In the genomic region with DNA sequence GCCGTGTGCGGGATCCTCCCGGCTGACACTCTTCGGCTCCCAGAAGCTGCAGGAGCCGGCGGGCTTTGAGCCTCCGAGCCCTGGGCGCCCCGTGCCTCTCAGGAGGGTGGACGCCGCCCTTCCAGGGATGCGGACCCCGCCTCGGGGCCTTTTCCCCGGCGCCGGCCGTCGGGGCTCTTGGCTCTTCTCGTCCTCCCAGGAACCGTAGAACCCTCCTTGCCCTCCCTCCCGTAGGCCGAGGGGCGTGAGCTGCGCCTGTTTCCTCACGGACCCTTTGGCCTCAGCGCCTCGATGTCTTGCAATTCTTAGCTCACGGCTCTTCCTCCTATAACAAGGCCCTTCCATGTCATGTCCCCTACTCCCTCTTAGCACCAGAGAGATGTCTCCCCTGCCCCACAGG, we compare ENCODE assay signal across 8 cellular contexts. TPM values are rescaled to one million over a fixed set of nuclear protein-coding genes. Genes with fewer than 3 reads are reported as not detected.
A peak's percentile ranks its signal among the peaks of the same experiment; 100 is the strongest.
DNase-seq lines count a peak whose midpoint lies in the region; ATAC-seq, FAIRE-seq and TF ChIP-seq lines count a peak whose summit lies in the region.
"Not testable (repeated sequence)": the region's sequence is repeated elsewhere in the genome, so short reads cannot be mapped to it uniquely, and the experiment has no call there.
"Had no signal": no experiment of that assay in that cellular context is flagged by ENCODE, and none has a peak within 500 bp of the region (broad histone marks: within the 10 kb centered on the region; RNA-seq: fewer than 3 reads in every experiment).

No MANE protein-coding gene starts in this region.

- not testable (repeated sequence) for H3K23ac ChIP-seq in H1 (ENCODE audit: insufficient read length)

- not testable (repeated sequence) for H4K20me1 ChIP-seq in GM23338 (replicated peaks; ENCODE audit: insufficient read depth); astrocyte (ENCODE audit: insufficient read depth, low read length); H1 (replicated peaks in 1 of 2; ENCODE audit: control insufficient read depth in 1 of 2, insufficient read depth in 2 of 2, low read length in 2 of 2)

- H3K9me2 ChIP-seq in GM23338 (ENCODE audit: insufficient read depth): not testable (repeated sequence)

- not testable (repeated sequence) for H3K56ac ChIP-seq in H1 (replicated peaks; ENCODE audit: insufficient read length, low read depth, low read length)

- H2BK15ac ChIP-seq in H1 (ENCODE audit: low read length): not testable (repeated sequence)

- not testable (repeated sequence) for TF ChIP-seq CTCF in GM23338 (conservative IDR thresholded peaks at IDR 0.05; ENCODE audit: low read depth in 2 of 2); astrocyte (IDR thresholded peaks at IDR 0.05; ENCODE audit: insufficient read depth, low read depth, low read length); H1 (IDR thresholded peaks at IDR 0.05; ENCODE audit: control extremely low read depth in 1 of 3, insufficient read depth in 1 of 3, low read depth in 1 of 3, low read length in 3 of 3); nephron (IDR thresholded peaks at IDR 0.05; ENCODE audit: unreplicated experiment in 3 of 3)

- H3K9me3 ChIP-seq in HUES64 (ENCODE audit: insufficient read depth, low read depth, low read length); astrocyte (ENCODE audit: insufficient read depth, low read depth, low read length); H1 (ENCODE audit: insufficient read depth in 2 of 2, low read depth in 1 of 2, low read length in 1 of 2): not testable (repeated sequence)

- not testable (repeated sequence) for H2BK12ac ChIP-seq in H1 (ENCODE audit: low read depth, low read length)

- not testable (repeated sequence) for TF ChIP-seq RAD21 in H1 (IDR thresholded peaks at IDR 0.05 in 1 of 2, conservative IDR thresholded peaks at IDR 0.05 in 1 of 2; ENCODE audit: low read depth in 2 of 2, low read length in 2 of 2)

- not testable (repeated sequence) for H3K4me1 ChIP-seq in GM23338 (ENCODE audit: insufficient read depth); HUES64 (ENCODE audit: insufficient read depth, low read length); astrocyte (ENCODE audit: insufficient read depth, low read length); H1 (replicated peaks in 1 of 4; ENCODE audit: control insufficient read depth in 3 of 4, insufficient read depth in 4 of 4, low read length in 3 of 4)

- H3K4me2 ChIP-seq in GM23338: peak overlapping the region; percentile 74; the same call in 1 of the 2 replicates
- not testable (repeated sequence) for H3K4me2 ChIP-seq in astrocyte (ENCODE audit: low read length)
- peak overlapping the region; percentile 32 to 50 for H3K4me2 ChIP-seq in H1 (ENCODE audit: insufficient read depth in 1 of 2, low read depth in 2 of 2, low read length in 2 of 2)

- not testable (repeated sequence) for H3K4ac ChIP-seq in H1 (replicated peaks; ENCODE audit: insufficient read length, low read depth, low read length)

- not testable (repeated sequence) for H3K27ac Mint-ChIP-seq in GM23338; astrocyte (ENCODE audit: unreplicated experiment); nephron

- peak overlapping the region; percentile 88 for H3K4me3 Mint-ChIP-seq in GM23338
- peak overlapping the region; percentile 78 for H3K4me3 Mint-ChIP-seq in astrocyte (ENCODE audit: unreplicated experiment)
- H3K4me3 Mint-ChIP-seq in nephron: peak overlapping the region; percentile 64 to 73 (median 68)

- CTCF ChIA-PET in H1 (lab: Charles Lee; ENCODE audit: partially characterized antibody): interaction anchor here (1.9 kb wide), 1 partner anchor 10 kb away, joined by 7 read pairs; no protein-coding TSS in a partner anchor

- H3K23me2 ChIP-seq in H1 (ENCODE audit: low read depth, low read length): not testable (repeated sequence)

- H3K9ac ChIP-seq in HUES64 (ENCODE audit: low read depth, low read length); astrocyte (ENCODE audit: low read length); H1 (replicated peaks in 1 of 4; ENCODE audit: extremely low read depth in 1 of 4, low read depth in 3 of 4, low read length in 3 of 4): not testable (repeated sequence)

- H2AK5ac ChIP-seq in H1 (ENCODE audit: low read depth, low read length): not testable (repeated sequence)

- not testable (repeated sequence) for H3K36me3 ChIP-seq in GM23338 (ENCODE audit: insufficient read depth); HUES64 (ENCODE audit: insufficient read depth, low read length); astrocyte (ENCODE audit: insufficient read depth, low read length); H1 (ENCODE audit: control insufficient read depth in 2 of 4, insufficient read depth in 4 of 4, low read length in 3 of 4)

- DNase-seq in GM23338 (ENCODE audit: low spot score) (peak; percentile 76), retina (peak; percentile 15)
- not testable (repeated sequence) for DNase-seq in astrocyte (ENCODE audit: low read depth); H1 (ENCODE audit: low read depth in 1 of 2, low spot score in 2 of 2)

- H3K79me2 ChIP-seq in GM23338 (replicated peaks; ENCODE audit: insufficient read depth); astrocyte (ENCODE audit: insufficient read depth, low read length); H1 (ENCODE audit: control insufficient read depth in 1 of 2, insufficient read depth in 2 of 2, low read length in 2 of 2): not testable (repeated sequence)

- H4K5ac ChIP-seq in H1 (ENCODE audit: insufficient read length, low read depth, low read length): not testable (repeated sequence)

- TF ChIP-seq POLR2A in H1 (IDR thresholded peaks at IDR 0.05; ENCODE audit: control extremely low read depth in 1 of 2, low read depth in 2 of 2, low read length in 2 of 2): not testable (repeated sequence)

- WGBS in HUES64: 66% methylated on average over 29 of the region's 29 CpGs
- 40% methylated on average over 14 of the region's 29 CpGs; no CpG with 5 or more reads in 1 of the 2 experiments for WGBS in H1 (ENCODE audit: extremely low coverage in 1 of 2, insufficient coverage in 1 of 2, insufficient read length in 1 of 2, insufficient replicate concordance in 2 of 2, low coverage in 1 of 2, low lambda C conversion rate in 2 of 2, missing lambda C conversion rate in 1 of 2), 2 experiments

- H3K4me3 ChIP-seq in GM23338 (peak overlapping the region; percentile 54), HUES64 (ENCODE audit: low read length) (peak overlapping the region; percentile 44), H1 (ENCODE audit: extremely low read depth in 1 of 4, insufficient read depth in 2 of 4, low read depth in 3 of 4, low read length in 4 of 4) (peak overlapping the region; percentile 12 to 43 (median 23); a peak in 3 of 8 replicates), iPS-11a (ENCODE audit: low read depth, low read length) (peak overlapping the region; percentile 4)
- H3K4me3 ChIP-seq in astrocyte (ENCODE audit: insufficient read depth, low read depth, low read length): not testable (repeated sequence)

- not testable (repeated sequence) for FAIRE-seq in astrocyte (lab: Jason Lieb, UNC); H1 (lab: Jason Lieb, UNC)

- not testable (repeated sequence) for H3K27me3 ChIP-seq in GM23338 (ENCODE audit: insufficient read depth); HUES64 (ENCODE audit: insufficient read depth, low read length); astrocyte (ENCODE audit: insufficient read depth, low read length); H1 (replicated peaks in 1 of 4; ENCODE audit: control insufficient read depth in 3 of 4, extremely low read depth in 1 of 4, insufficient read depth in 3 of 4, low read length in 3 of 4)

- H4K8ac ChIP-seq in H1 (ENCODE audit: extremely low read depth, insufficient read depth, low read length): not testable (repeated sequence)

- not testable (repeated sequence) for H2BK120ac ChIP-seq in H1 (replicated peaks; ENCODE audit: low read depth, low read length)

- not testable (repeated sequence) for H3K9me3 Mint-ChIP-seq in GM23338; astrocyte (ENCODE audit: unreplicated experiment); nephron

- not testable (repeated sequence) for H3K27ac ChIP-seq in GM23338 (ENCODE audit: low read depth); HUES64 (ENCODE audit: low read depth, low read length); astrocyte (ENCODE audit: low read depth, low read length); H1 (ENCODE audit: low read depth, low read length)

- POLR2A ChIA-PET in H1 (lab: Charles Lee; ENCODE audit: partially characterized antibody): interaction anchor here (2.2 kb wide), 1 partner anchor 19 kb away, joined by 9 read pairs; no protein-coding TSS in a partner anchor

- not testable (repeated sequence) for H3K14ac ChIP-seq in H1 (ENCODE audit: insufficient read length)

- not testable (repeated sequence) for H3K36me3 Mint-ChIP-seq in GM23338 (ENCODE audit: low read depth); astrocyte (ENCODE audit: low read depth, unreplicated experiment); nephron (ENCODE audit: low read depth)

- not testable (repeated sequence) for H3F3A ChIP-seq in GM23338 (replicated peaks; ENCODE audit: low read depth)

- TF ChIP-seq EP300 in H1 (IDR thresholded peaks at IDR 0.05; ENCODE audit: borderline replicate concordance in 1 of 2, low read depth in 2 of 2, low read length in 2 of 2): not testable (repeated sequence)

- not testable (repeated sequence) for H2BK20ac ChIP-seq in H1 (ENCODE audit: low read length)

- H4K91ac ChIP-seq in H1 (replicated peaks; ENCODE audit: insufficient read length, low read length): not testable (repeated sequence)

- H3K18ac ChIP-seq in H1 (ENCODE audit: extremely low read depth, low read length): not testable (repeated sequence)

- not testable (repeated sequence) for H2AFZ ChIP-seq in GM23338; astrocyte (ENCODE audit: low read depth, low read length); H1 (ENCODE audit: low read length)

- H3K4me1 Mint-ChIP-seq in GM23338: peaks cover 22% of the 10 kb centered on the region
- not testable (repeated sequence) for H3K4me1 Mint-ChIP-seq in astrocyte (ENCODE audit: low read depth, unreplicated experiment); nephron

- H3K79me1 ChIP-seq in H1 (ENCODE audit: low read depth, low read length): not testable (repeated sequence)

- H2BK5ac ChIP-seq in H1 (ENCODE audit: low read depth, low read length): not testable (repeated sequence)

- ATAC-seq in GM23338: peak; percentile 79

- H3K27me3 Mint-ChIP-seq in GM23338 (ENCODE audit: insufficient read depth, low read depth, poor library complexity) (peaks cover 18% of the 10 kb centered on the region), astrocyte (ENCODE audit: low read depth, unreplicated experiment) (peaks cover 17% of the 10 kb centered on the region)
- H3K27me3 Mint-ChIP-seq in nephron (ENCODE audit: low read depth): not testable (repeated sequence)

RNA-seq across cellular contexts. Expression of a gene that starts 13.6 kb away (rescaled TPM):
- total RNA-seq in GM23338 (2014; rRNA removed; shearing (Covaris generic)): under 0.01 TPM in 1 of 2 replicates, not detected in the other
- polyA plus RNA-seq in GM23338 (2016; fragmentation: Nextera tagmentation; extraction: Ambion mirVana) (not detected in 2 replicates), H1 (2011; rRNA removed) (under 0.01 and 145 TPM in 2 replicates)
- polyA plus RNA-seq in HUES64 (2013, experiment 1 of 2): 27,992 TPM
- polyA plus RNA-seq in HUES64 (2013, experiment 2 of 2): 20,955 TPM
- 1,356 and 1,553 TPM in 2 replicates for total RNA-seq in astrocyte
- total RNA-seq in H1 (2021; fragmentation: NEBNext Ultra II Directional; extraction: Animal tissue kit (Norgen Biotek cat#: 25700)): 1,303 and 1,497 TPM in 2 replicates
- polyA plus RNA-seq in H1 (2011; cell fraction: cytosol; rRNA removed): under 0.01 TPM
- under 0.01 TPM for polyA plus RNA-seq in H1 (2011; cell fraction: nucleus; rRNA removed)
- polyA plus RNA-seq in H1 (2012, experiment 1 of 2): 20.3 to 94.3 TPM in 2 of 4 replicates, not detected in the others
- polyA plus RNA-seq in H1 (2012, experiment 2 of 2): not detected
- polyA plus RNA-seq in H1 (2013, experiment 1 of 2): not detected
- polyA plus RNA-seq in H1 (2013, experiment 2 of 2): not detected
- polyA minus RNA-seq in H1 (2011; rRNA and poly(A)+ RNA removed): 10,411 and 22,262 TPM in 2 replicates
- 63,669 TPM for polyA minus RNA-seq in H1 (2011; cell fraction: cytosol; rRNA and poly(A)+ RNA removed)
- polyA minus RNA-seq in H1 (2011; cell fraction: nucleus; rRNA and poly(A)+ RNA removed): 43,973 TPM
- polyA plus RNA-seq: CD8-positive, alpha-beta memory T cell had no signal

RNA-seq across cellular contexts. Expression of a gene that starts 60.0 kb away (rescaled TPM):
- under 0.01 TPM in 1 of 2 replicates, not detected in the other for total RNA-seq in GM23338 (2014; rRNA removed; shearing (Covaris generic))
- polyA plus RNA-seq in GM23338 (2016; fragmentation: Nextera tagmentation; extraction: Ambion mirVana): not detected in 2 replicates
- polyA plus RNA-seq in HUES64 (2013, experiment 1 of 2): 27,992 TPM
- 20,955 TPM for polyA plus RNA-seq in HUES64 (2013, experiment 2 of 2)
- total RNA-seq in astrocyte: 1,356 and 1,553 TPM in 2 replicates
- total RNA-seq in H1 (2021; fragmentation: NEBNext Ultra II Directional; extraction: Animal tissue kit (Norgen Biotek cat#: 25700)): 1,303 and 1,497 TPM in 2 replicates
- polyA plus RNA-seq in H1 (2011; rRNA removed): under 0.01 and 145 TPM in 2 replicates
- polyA plus RNA-seq in H1 (2011; cell fraction: cytosol; rRNA removed): under 0.01 TPM
- under 0.01 TPM for polyA plus RNA-seq in H1 (2011; cell fraction: nucleus; rRNA removed)
- 20.3 to 94.3 TPM in 2 of 4 replicates, not detected in the others for polyA plus RNA-seq in H1 (2012, experiment 1 of 2)
- polyA plus RNA-seq in H1 (2012, experiment 2 of 2): not detected
- polyA plus RNA-seq in H1 (2013, experiment 1 of 2): not detected
- not detected for polyA plus RNA-seq in H1 (2013, experiment 2 of 2)
- 10,411 and 22,262 TPM in 2 replicates for polyA minus RNA-seq in H1 (2011; rRNA and poly(A)+ RNA removed)
- 59,319 TPM for polyA minus RNA-seq in H1 (2011; cell fraction: cytosol; rRNA and poly(A)+ RNA removed)
- polyA minus RNA-seq in H1 (2011; cell fraction: nucleus; rRNA and poly(A)+ RNA removed): 43,973 TPM
- polyA plus RNA-seq: CD8-positive, alpha-beta memory T cell had no signal

Comparison
In these comparisons a context has a peak if more than half of its experiments do, and no peak if none do; other contexts are left out.
1. RNA of a gene that starts 13.6 kb away (total RNA-seq): 1,356 to 1,553 TPM in astrocyte and 1,303 to 1,497 TPM in H1; under 0.01 TPM in GM23338; every median in the first group is over 1,000 times any median in the second.
2. RNA of a gene that starts 60.0 kb away (total RNA-seq): 1,356 to 1,553 TPM in astrocyte and 1,303 to 1,497 TPM in H1; under 0.01 TPM in GM23338; every median in the first group is over 1,000 times any median in the second.
3. Peak in every context shown above with its lines, with median percentiles within 50 percentile points of each other: H3K4me3 Mint-ChIP-seq.